ENCODE assay signal across 1 cellular context in genomic region chr2:234550511-234551107, GRCh38.
TF ChIP-seq lines count a peak whose summit lies in the region.

No MANE protein-coding gene starts in this region.

TF ChIP-seq in HepG2, 621 proteins besides CTCF, POLR2A, EP300 and RAD21 (continued from another document and continues in another):
- TF ChIP-seq, protein P1, sequence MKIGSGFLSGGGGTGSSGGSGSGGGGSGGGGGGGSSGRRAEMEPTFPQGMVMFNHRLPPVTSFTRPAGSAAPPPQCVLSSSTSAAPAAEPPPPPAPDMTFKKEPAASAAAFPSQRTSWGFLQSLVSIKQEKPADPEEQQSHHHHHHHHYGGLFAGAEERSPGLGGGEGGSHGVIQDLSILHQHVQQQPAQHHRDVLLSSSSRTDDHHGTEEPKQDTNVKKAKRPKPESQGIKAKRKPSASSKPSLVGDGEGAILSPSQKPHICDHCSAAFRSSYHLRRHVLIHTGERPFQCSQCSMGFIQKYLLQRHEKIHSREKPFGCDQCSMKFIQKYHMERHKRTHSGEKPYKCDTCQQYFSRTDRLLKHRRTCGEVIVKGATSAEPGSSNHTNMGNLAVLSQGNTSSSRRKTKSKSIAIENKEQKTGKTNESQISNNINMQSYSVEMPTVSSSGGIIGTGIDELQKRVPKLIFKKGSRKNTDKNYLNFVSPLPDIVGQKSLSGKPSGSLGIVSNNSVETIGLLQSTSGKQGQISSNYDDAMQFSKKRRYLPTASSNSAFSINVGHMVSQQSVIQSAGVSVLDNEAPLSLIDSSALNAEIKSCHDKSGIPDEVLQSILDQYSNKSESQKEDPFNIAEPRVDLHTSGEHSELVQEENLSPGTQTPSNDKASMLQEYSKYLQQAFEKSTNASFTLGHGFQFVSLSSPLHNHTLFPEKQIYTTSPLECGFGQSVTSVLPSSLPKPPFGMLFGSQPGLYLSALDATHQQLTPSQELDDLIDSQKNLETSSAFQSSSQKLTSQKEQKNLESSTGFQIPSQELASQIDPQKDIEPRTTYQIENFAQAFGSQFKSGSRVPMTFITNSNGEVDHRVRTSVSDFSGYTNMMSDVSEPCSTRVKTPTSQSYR (CRISPR knock-in tag; IDR thresholded peaks at IDR 0.05; ENCODE audit: borderline replicate concordance), result peak; percentile 44; the same call in 1 of the 2 replicates
- TF ChIP-seq RBM39 (IDR thresholded peaks at IDR 0.05; ENCODE audit: low read depth, low read length, poor library complexity, severe bottlenecking) (no peak), MIXL1 (CRISPR knock-in tag; IDR thresholded peaks at IDR 0.05) (peak; percentile 78; the same call in 1 of the 2 replicates), ZNF644 (CRISPR knock-in tag; IDR thresholded peaks at IDR 0.05; ENCODE audit: low read depth) (no peak), ATF3 (CRISPR knock-in tag; IDR thresholded peaks at IDR 0.05) (no peak), ARNTL (CRISPR knock-in tag; IDR thresholded peaks at IDR 0.05) (0 out of 2 replicates have a peak, but pooled peaks have one; percentile 12), U2AF1 (optimal IDR thresholded peaks at IDR 0.05; ENCODE audit: low read depth, low read length) (no peak), TBX3 (IDR thresholded peaks at IDR 0.05; ENCODE audit: borderline replicate concordance) (no peak), ZNF224 (CRISPR knock-in tag; IDR thresholded peaks at IDR 0.05) (no peak), SOX6 (IDR thresholded peaks at IDR 0.05) (no peak), SOX6 (CRISPR knock-in tag; IDR thresholded peaks at IDR 0.05) (peak; percentile 31; the same call in 1 of the 2 replicates), ZNF530 (CRISPR knock-in tag; IDR thresholded peaks at IDR 0.05; ENCODE audit: low read depth) (no peak), JUN (CRISPR knock-in tag; IDR thresholded peaks at IDR 0.05) (no peak), ZBTB26 (CRISPR knock-in tag; IDR thresholded peaks at IDR 0.05; ENCODE audit: borderline replicate concordance) (0 out of 2 replicates have a peak, but pooled peaks have one; percentile 62), HNF4G (IDR thresholded peaks at IDR 0.05; ENCODE audit: borderline replicate concordance, low read depth, low read length) (no peak), HNF4G (CRISPR knock-in tag; IDR thresholded peaks at IDR 0.05; ENCODE audit: borderline replicate concordance, low read depth) (no peak), STAG1 (CRISPR knock-in tag; IDR thresholded peaks at IDR 0.05) (peak; percentile 100), SRSF1 (optimal IDR thresholded peaks at IDR 0.05; ENCODE audit: low read depth, low read length) (no peak), ZSCAN29 (CRISPR knock-in tag; conservative IDR thresholded peaks at IDR 0.05) (no peak), FOXM1 (CRISPR knock-in tag; IDR thresholded peaks at IDR 0.05) (no peak), MAFF (IDR thresholded peaks at IDR 0.05; ENCODE audit: low read depth, low read length) (no peak), FOXJ3 (CRISPR knock-in tag; IDR thresholded peaks at IDR 0.05; ENCODE audit: borderline replicate concordance) (no peak), ZNF501 (CRISPR knock-in tag; IDR thresholded peaks at IDR 0.05) (peak; percentile 71), ZNF747 (CRISPR knock-in tag; IDR thresholded peaks at IDR 0.05; ENCODE audit: borderline replicate concordance) (0 out of 2 replicates have a peak, but pooled peaks have one; percentile 45), ZSCAN30 (CRISPR knock-in tag; IDR thresholded peaks at IDR 0.05) (no peak), BORCS8-MEF2B (CRISPR knock-in tag; IDR thresholded peaks at IDR 0.05) (peak; percentile 65; the same call in 1 of the 2 replicates), ZNF782 (CRISPR knock-in tag; IDR thresholded peaks at IDR 0.05; ENCODE audit: borderline replicate concordance) (no peak), TRIM24 (CRISPR knock-in tag; IDR thresholded peaks at IDR 0.05) (0 out of 2 replicates have a peak, but pooled peaks have one; percentile 22), ZC3H4 (CRISPR knock-in tag; IDR thresholded peaks at IDR 0.05; ENCODE audit: borderline replicate concordance) (no peak), ZNF646 (CRISPR knock-in tag; IDR thresholded peaks at IDR 0.05) (no peak), GATA4 (IDR thresholded peaks at IDR 0.05; ENCODE audit: borderline replicate concordance, low read depth) (no peak), FOSL2 (CRISPR knock-in tag; IDR thresholded peaks at IDR 0.05) (0 out of 2 replicates have a peak, but pooled peaks have one; percentile 37), ZNF274 (CRISPR knock-in tag; IDR thresholded peaks at IDR 0.05) (no peak), MED1 (CRISPR knock-in tag; IDR thresholded peaks at IDR 0.05) (0 out of 2 replicates have a peak, but pooled peaks have one; percentile 12), YEATS4 (CRISPR knock-in tag; IDR thresholded peaks at IDR 0.05; ENCODE audit: borderline replicate concordance) (no peak)
- TF ChIP-seq, protein P2, sequence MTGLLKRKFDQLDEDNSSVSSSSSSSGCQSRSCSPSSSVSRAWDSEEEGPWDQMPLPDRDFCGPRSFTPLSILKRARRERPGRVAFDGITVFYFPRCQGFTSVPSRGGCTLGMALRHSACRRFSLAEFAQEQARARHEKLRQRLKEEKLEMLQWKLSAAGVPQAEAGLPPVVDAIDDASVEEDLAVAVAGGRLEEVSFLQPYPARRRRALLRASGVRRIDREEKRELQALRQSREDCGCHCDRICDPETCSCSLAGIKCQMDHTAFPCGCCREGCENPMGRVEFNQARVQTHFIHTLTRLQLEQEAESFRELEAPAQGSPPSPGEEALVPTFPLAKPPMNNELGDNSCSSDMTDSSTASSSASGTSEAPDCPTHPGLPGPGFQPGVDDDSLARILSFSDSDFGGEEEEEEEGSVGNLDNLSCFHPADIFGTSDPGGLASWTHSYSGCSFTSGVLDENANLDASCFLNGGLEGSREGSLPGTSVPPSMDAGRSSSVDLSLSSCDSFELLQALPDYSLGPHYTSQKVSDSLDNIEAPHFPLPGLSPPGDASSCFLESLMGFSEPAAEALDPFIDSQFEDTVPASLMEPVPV (CRISPR knock-in tag; IDR thresholded peaks at IDR 0.05), result no peak
- TF ChIP-seq, protein P3, sequence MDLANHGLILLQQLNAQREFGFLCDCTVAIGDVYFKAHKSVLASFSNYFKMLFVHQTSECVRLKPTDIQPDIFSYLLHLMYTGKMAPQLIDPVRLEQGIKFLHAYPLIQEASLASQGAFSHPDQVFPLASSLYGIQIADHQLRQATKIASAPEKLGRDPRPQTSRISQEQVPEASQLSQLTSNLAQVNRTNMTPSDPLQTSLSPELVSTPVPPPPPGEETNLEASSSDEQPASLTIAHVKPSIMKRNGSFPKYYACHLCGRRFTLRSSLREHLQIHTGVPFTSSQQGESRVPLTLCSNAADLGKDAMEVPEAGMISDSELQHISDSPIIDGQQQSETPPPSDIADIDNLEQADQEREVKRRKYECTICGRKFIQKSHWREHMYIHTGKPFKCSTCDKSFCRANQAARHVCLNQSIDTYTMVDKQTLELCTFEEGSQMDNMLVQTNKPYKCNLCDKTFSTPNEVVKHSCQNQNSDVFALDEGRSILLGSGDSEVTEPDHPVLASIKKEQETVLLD (CRISPR knock-in tag; IDR thresholded peaks at IDR 0.05; ENCODE audit: low read depth), result no peak
- TF ChIP-seq, protein P4, sequence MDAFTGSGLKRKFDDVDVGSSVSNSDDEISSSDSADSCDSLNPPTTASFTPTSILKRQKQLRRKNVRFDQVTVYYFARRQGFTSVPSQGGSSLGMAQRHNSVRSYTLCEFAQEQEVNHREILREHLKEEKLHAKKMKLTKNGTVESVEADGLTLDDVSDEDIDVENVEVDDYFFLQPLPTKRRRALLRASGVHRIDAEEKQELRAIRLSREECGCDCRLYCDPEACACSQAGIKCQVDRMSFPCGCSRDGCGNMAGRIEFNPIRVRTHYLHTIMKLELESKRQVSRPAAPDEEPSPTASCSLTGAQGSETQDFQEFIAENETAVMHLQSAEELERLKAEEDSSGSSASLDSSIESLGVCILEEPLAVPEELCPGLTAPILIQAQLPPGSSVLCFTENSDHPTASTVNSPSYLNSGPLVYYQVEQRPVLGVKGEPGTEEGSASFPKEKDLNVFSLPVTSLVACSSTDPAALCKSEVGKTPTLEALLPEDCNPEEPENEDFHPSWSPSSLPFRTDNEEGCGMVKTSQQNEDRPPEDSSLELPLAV (CRISPR knock-in tag; conservative IDR thresholded peaks at IDR 0.05; ENCODE audit: low read depth), result no peak
- TF ChIP-seq, protein P5, sequence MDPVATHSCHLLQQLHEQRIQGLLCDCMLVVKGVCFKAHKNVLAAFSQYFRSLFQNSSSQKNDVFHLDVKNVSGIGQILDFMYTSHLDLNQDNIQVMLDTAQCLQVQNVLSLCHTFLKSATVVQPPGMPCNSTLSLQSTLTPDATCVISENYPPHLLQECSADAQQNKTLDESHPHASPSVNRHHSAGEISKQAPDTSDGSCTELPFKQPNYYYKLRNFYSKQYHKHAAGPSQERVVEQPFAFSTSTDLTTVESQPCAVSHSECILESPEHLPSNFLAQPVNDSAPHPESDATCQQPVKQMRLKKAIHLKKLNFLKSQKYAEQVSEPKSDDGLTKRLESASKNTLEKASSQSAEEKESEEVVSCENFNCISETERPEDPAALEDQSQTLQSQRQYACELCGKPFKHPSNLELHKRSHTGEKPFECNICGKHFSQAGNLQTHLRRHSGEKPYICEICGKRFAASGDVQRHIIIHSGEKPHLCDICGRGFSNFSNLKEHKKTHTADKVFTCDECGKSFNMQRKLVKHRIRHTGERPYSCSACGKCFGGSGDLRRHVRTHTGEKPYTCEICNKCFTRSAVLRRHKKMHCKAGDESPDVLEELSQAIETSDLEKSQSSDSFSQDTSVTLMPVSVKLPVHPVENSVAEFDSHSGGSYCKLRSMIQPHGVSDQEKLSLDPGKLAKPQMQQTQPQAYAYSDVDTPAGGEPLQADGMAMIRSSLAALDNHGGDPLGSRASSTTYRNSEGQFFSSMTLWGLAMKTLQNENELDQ (CRISPR knock-in tag; IDR thresholded peaks at IDR 0.05; ENCODE audit: borderline replicate concordance), result peak; percentile 82; the same call in 1 of the 2 replicates
